Comparison of ENCODE assay signal across 8 cellular contexts in genomic region chr20:49983123-49983847, GRCh38. TPM values are rescaled to one million over a fixed set of nuclear protein-coding genes. Genes with fewer than 3 reads are reported as not detected.
A peak's percentile ranks its signal among the peaks of the same experiment; 100 is the strongest.
DNase-seq lines count a peak whose midpoint lies in the region; ATAC-seq and TF ChIP-seq lines count a peak whose summit lies in the region.

No MANE protein-coding gene starts in this region.

- peaks cover 3% of the 10 kb centered on the region for H3K4me1 ChIP-seq in BE2C
- H3K4me1 ChIP-seq in HUES64 (ENCODE audit: insufficient read depth, low read length): peaks cover 60% of the 10 kb centered on the region

- H3K27me3 ChIP-seq in BE2C (no peaks in the 10 kb centered on the region), HUES64 (ENCODE audit: insufficient read depth, low read length) (peaks cover 23% of the 10 kb centered on the region)

- POLR2A ChIA-PET in naive thymus-derived CD8-positive, alpha-beta T cell (lab: Charles Lee): interaction anchor here (0.7 to 2.2 kb wide), 7 partner anchors 19 to 170 kb away, joined by 3 to 16 read pairs (median 4); partner anchors contain the start of genes PEDS1 and UBE2V1

- H3K4me3 Mint-ChIP-seq in naive thymus-derived CD8-positive, alpha-beta T cell: peak overlapping the region; percentile 62 to 80 (median 72)

- H3K27ac ChIP-seq in HUES64 (ENCODE audit: low read depth, low read length) (no peak overlapping the region), cingulate gyrus (ENCODE audit: low read depth, low read length) (peak overlapping the region; percentile 41)

- peaks cover 17 to 40% (median 34%) of the 10 kb centered on the region in 4 donors for H3K4me1 Mint-ChIP-seq in naive thymus-derived CD8-positive, alpha-beta T cell

- H3K36me3 ChIP-seq in BE2C (peaks cover 36% of the 10 kb centered on the region), HUES64 (ENCODE audit: insufficient read depth, low read length) (peaks cover 12% of the 10 kb centered on the region)

- H3K27me3 Mint-ChIP-seq in naive thymus-derived CD8-positive, alpha-beta T cell: no peaks in the 10 kb centered on the region

- in situ Hi-C loops in GM13976 (cut with MboI; ENCODE audit: low sequenced_read_pairs, unreplicated experiment): loop anchor here (5.0 kb wide), 1 partner anchor 69 kb away; no protein-coding TSS in a partner anchor

- peak in 1 of 2 donors; percentile 19 for ATAC-seq in naive thymus-derived CD8-positive, alpha-beta T cell
- ATAC-seq in GM21367 (IDR thresholded peaks at IDR 0.05; ENCODE audit: unreplicated experiment): no peak

- H3K27ac Mint-ChIP-seq in naive thymus-derived CD8-positive, alpha-beta T cell: peak overlapping the region in 9 of 10 donors; percentile 31 to 94 (median 86)

- DNase-seq in BE2C (no peak), GM13976 (ENCODE audit: low spot score) (no peak), OCI-M2 (lab: John Stamatoyannopoulos, UW; ENCODE audit: unreplicated experiment) (no peak)
- no peak for DNase-seq in naive thymus-derived CD8-positive, alpha-beta T cell
- no peak for DNase-seq in stimulated activated CD4-positive, alpha-beta T cell treated with anti-CD3 and anti-CD28 coated beads, Interleukin-2, amount 100 ng/mL, for 48 hours

- H3K9ac ChIP-seq in HUES64 (ENCODE audit: low read depth, low read length): peak overlapping the region; percentile 85

- 21% methylated on average over 24 of the region's 24 CpGs for WGBS in HUES64

- no peaks in the 10 kb centered on the region for H3K36me3 Mint-ChIP-seq in naive thymus-derived CD8-positive, alpha-beta T cell

- H3K4me3 ChIP-seq in BE2C (ENCODE audit: low read depth, low read length) (peak overlapping the region; percentile 93), HUES64 (ENCODE audit: low read length) (peak overlapping the region; percentile 88)

- TF ChIP-seq CTCF in BE2C (IDR thresholded peaks at IDR 0.05; ENCODE audit: low read depth, low read length): no peak
- no peak for TF ChIP-seq CTCF in GM13976 (IDR thresholded peaks at IDR 0.05; ENCODE audit: borderline replicate concordance, control extremely low read depth, extremely low read depth, insufficient read depth, missing control alignments)

- H3K9me3 Mint-ChIP-seq in naive thymus-derived CD8-positive, alpha-beta T cell: no peaks in the 10 kb centered on the region

- H3K9me3 ChIP-seq in BE2C: 0 out of 2 replicates have a peak, but pooled peaks cover 4% of the 10 kb centered on the region
- H3K9me3 ChIP-seq in HUES64 (ENCODE audit: insufficient read depth, low read depth, low read length): no peaks in the 10 kb centered on the region

RNA-seq across cellular contexts. Expression of gene SNAI1, which starts 0.5 kb away (rescaled TPM):
- polyA plus RNA-seq in BE2C (2012; ENCODE audit: insufficient read depth, insufficient read length, low read depth): 9.1 TPM
- 4.9 TPM for polyA plus RNA-seq in HUES64 (2013, experiment 1 of 2)
- polyA plus RNA-seq in HUES64 (2013, experiment 2 of 2): 7.2 TPM
- 1 to 10 TPM in 1 of 2 experiments, under 1 TPM in 1; 0.82 to 1.5 TPM for total RNA-seq in naive thymus-derived CD8-positive, alpha-beta T cell
- polyA plus RNA-seq in naive thymus-derived CD8-positive, alpha-beta T cell: under 1 TPM in 2 of 3 donors, not detected in 1; 0.25 to 0.64 TPM

RNA-seq across cellular contexts. Expression of gene RNF114, which starts 47.1 kb away (rescaled TPM):
- 192 TPM for polyA plus RNA-seq in BE2C (2012; ENCODE audit: insufficient read depth, insufficient read length, low read depth)
- 77.3 TPM for polyA plus RNA-seq in HUES64 (2013, experiment 1 of 2)
- 77.3 TPM for polyA plus RNA-seq in HUES64 (2013, experiment 2 of 2)
- total RNA-seq in naive thymus-derived CD8-positive, alpha-beta T cell: 100 to 1,000 TPM; 104 to 105 TPM
- polyA plus RNA-seq in naive thymus-derived CD8-positive, alpha-beta T cell: 100 to 1,000 TPM; 123 to 133 (median 123) TPM
